Comparison of ENCODE assay signal across 19 cellular contexts in genomic region chr5:157286761-157287211, GRCh38. TPM values are rescaled to one million over a fixed set of nuclear protein-coding genes. Genes with fewer than 3 reads are reported as not detected.
DNase-seq lines count a peak whose midpoint lies in the region; ATAC-seq and TF ChIP-seq lines count a peak whose summit lies in the region.
"Had no signal": no experiment of that assay in that cellular context is flagged by ENCODE, and none has a peak within 500 bp of the region (broad histone marks: within the 10 kb centered on the region; RNA-seq: fewer than 3 reads in every experiment).

No MANE protein-coding gene starts in this region.

- no peak for DNase-seq in activated T-cell treated with anti-CD3 and anti-CD28 coated beads, Interleukin-2, amount 50 U/mL, for 24 hours
- DNase-seq in activated T-cell treated with anti-CD3 and anti-CD28 coated beads for 4 hours (no peak), left cardiac atrium (peak; percentile 51), renal cortical epithelial cell (ENCODE audit: low read depth) (peak; percentile 41), prostate gland (ENCODE audit: low spot score) (no peak), sigmoid colon (no peak)
- DNase-seq in activated naive CD8-positive, alpha-beta T cell treated with anti-CD3 and anti-CD28 coated beads, Interleukin-2, amount 10 ng/mL, durations not matched to agents 7 days and 5 days = no peak
- DNase-seq: Kasumi-1; left lung; mucosa of descending colon; NCI-H187 treated with DMSO at 0.1 percent for 48 hours; NCI-H2227 treated with DMSO at 0.1 percent for 48 hours; NCI-H774; psoas muscle; stimulated activated CD4-positive, alpha-beta T cell treated with anti-CD3 and anti-CD28 coated beads, Interleukin-4, amount 100 ng/mL, for 24 hours had no signal

- peak overlapping the region; percentile 66 for H3K27ac Mint-ChIP-seq in activated T-cell treated with anti-CD3 and anti-CD28 coated beads, Interleukin-2, amount 50 U/mL, for 24 hours
- peak overlapping the region; percentile 21 for H3K27ac Mint-ChIP-seq in activated naive CD8-positive, alpha-beta T cell treated with anti-CD3 and anti-CD28 coated beads, Interleukin-2, amount 10 ng/mL, durations not matched to agents 7 days and 5 days
- H3K27ac Mint-ChIP-seq: activated T-helper 1 cell treated with anti-CD3 and anti-CD28 coated beads, Interleukin-12 subunit alpha, Interleukin-12 subunit beta, Interleukin-2, Interleukin-4 antibody, amounts not matched to agents 30 ng/mL and 10 ng/mL and 1 ng/mL, durations not matched to agents 14 hours and 24 hours and 36 hours had no signal

- H3K36me3 ChIP-seq in prostate gland = no peaks in the 10 kb centered on the region
- H3K36me3 ChIP-seq in sigmoid colon = no peaks in the 10 kb centered on the region

- peaks cover 86% of the 10 kb centered on the region for H3K4me1 Mint-ChIP-seq in activated T-cell treated with anti-CD3 and anti-CD28 coated beads, Interleukin-2, amount 50 U/mL, for 24 hours (ENCODE audit: low read depth)
- peaks cover 70% of the 10 kb centered on the region for H3K4me1 Mint-ChIP-seq in activated naive CD8-positive, alpha-beta T cell treated with anti-CD3 and anti-CD28 coated beads, Interleukin-2, amount 10 ng/mL, durations not matched to agents 7 days and 5 days

- WGBS in prostate gland = 56% methylated on average over 7 of the region's 7 CpGs
- WGBS in sigmoid colon, 2 donors = 89 to 91% methylated on average over 7 of the region's 7 CpGs

- H3K27me3 Mint-ChIP-seq in activated T-cell treated with anti-CD3 and anti-CD28 coated beads, Interleukin-2, amount 50 U/mL, for 24 hours = no peaks in the 10 kb centered on the region
- H3K27me3 Mint-ChIP-seq in activated naive CD8-positive, alpha-beta T cell treated with anti-CD3 and anti-CD28 coated beads, Interleukin-2, amount 10 ng/mL, durations not matched to agents 7 days and 5 days = no peaks in the 10 kb centered on the region

- H3K9me3 Mint-ChIP-seq in activated T-cell treated with anti-CD3 and anti-CD28 coated beads, Interleukin-2, amount 50 U/mL, for 24 hours = peaks cover 3% of the 10 kb centered on the region
- no peaks in the 10 kb centered on the region for H3K9me3 Mint-ChIP-seq in activated naive CD8-positive, alpha-beta T cell treated with anti-CD3 and anti-CD28 coated beads, Interleukin-2, amount 10 ng/mL, durations not matched to agents 7 days and 5 days

- H3K27ac ChIP-seq in prostate gland = no peak overlapping the region
- H3K27ac ChIP-seq in sigmoid colon = no peak overlapping the region
- H3K27ac ChIP-seq: A549, left lung, psoas muscle, upper lobe of left lung had no signal

- ATAC-seq in activated naive CD8-positive, alpha-beta T cell treated with anti-CD3 and anti-CD28 coated beads, Interleukin-2, amount 10 ng/mL, durations not matched to agents 7 days and 5 days (ENCODE audit: low read depth) = no peak
- ATAC-seq in left cardiac atrium = peak; percentile 66 to 74
- no peak for ATAC-seq in HG02588 (IDR thresholded peaks at IDR 0.05; ENCODE audit: unreplicated experiment)
- ATAC-seq: A549, left lung, mucosa of descending colon had no signal

- H3K9me3 ChIP-seq in prostate gland (no peaks in the 10 kb centered on the region), sigmoid colon (peaks cover 0 to 2% (median 0%) of the 10 kb centered on the region in 4 donors)
- H3K9me3 ChIP-seq: A549, left lung, mucosa of descending colon, psoas muscle, upper lobe of left lung had no signal

- H3K4me3 ChIP-seq in prostate gland = no peak overlapping the region
- no peak overlapping the region for H3K4me3 ChIP-seq in sigmoid colon
- H3K4me3 ChIP-seq: A549, left lung, mucosa of descending colon, psoas muscle, upper lobe of left lung had no signal

- no peaks in the 10 kb centered on the region for H3K4me1 ChIP-seq in prostate gland (replicated peaks)
- H3K4me1 ChIP-seq in sigmoid colon = no peaks in the 10 kb centered on the region

- TF ChIP-seq EP300 in sigmoid colon (IDR thresholded peaks at IDR 0.05) = no peak

- TF ChIP-seq CTCF in prostate gland (IDR thresholded peaks at IDR 0.05) (no peak), sigmoid colon (IDR thresholded peaks at IDR 0.05) (no peak)

- TF ChIP-seq POLR2A in prostate gland (IDR thresholded peaks at IDR 0.05) (no peak), sigmoid colon (IDR thresholded peaks at IDR 0.05) (no peak)

- H3K4me3 Mint-ChIP-seq in activated T-cell treated with anti-CD3 and anti-CD28 coated beads, Interleukin-2, amount 50 U/mL, for 24 hours = no peak overlapping the region
- no peak overlapping the region for H3K4me3 Mint-ChIP-seq in activated naive CD8-positive, alpha-beta T cell treated with anti-CD3 and anti-CD28 coated beads, Interleukin-2, amount 10 ng/mL, durations not matched to agents 7 days and 5 days
- H3K4me3 Mint-ChIP-seq: activated T-helper 1 cell treated with anti-CD3 and anti-CD28 coated beads, Interleukin-12 subunit alpha, Interleukin-12 subunit beta, Interleukin-2, Interleukin-4 antibody, amounts not matched to agents 30 ng/mL and 10 ng/mL and 1 ng/mL, durations not matched to agents 14 hours and 24 hours and 36 hours had no signal

- H3K27me3 ChIP-seq in prostate gland (replicated peaks; ENCODE audit: insufficient read depth) = no peaks in the 10 kb centered on the region
- no peaks in the 10 kb centered on the region for H3K27me3 ChIP-seq in sigmoid colon
- H3K27me3 ChIP-seq: left lung, upper lobe of left lung had no signal

- peaks cover 85% of the 10 kb centered on the region for H3K36me3 Mint-ChIP-seq in activated T-cell treated with anti-CD3 and anti-CD28 coated beads, Interleukin-2, amount 50 U/mL, for 24 hours (ENCODE audit: low read depth)
- H3K36me3 Mint-ChIP-seq in activated naive CD8-positive, alpha-beta T cell treated with anti-CD3 and anti-CD28 coated beads, Interleukin-2, amount 10 ng/mL, durations not matched to agents 7 days and 5 days = peaks cover 46% of the 10 kb centered on the region

- POLR2A ChIA-PET in activated naive CD8-positive, alpha-beta T cell treated with anti-CD3 and anti-CD28 coated beads, Interleukin-2, amount 10 ng/mL, durations not matched to agents 7 days and 5 days (lab: Charles Lee) = interaction anchor here (1.3 to 5.6 kb wide), 2 partner anchors 14 to 144 kb away, joined by 3 to 51 read pairs; partner anchors contain the start of gene MED7

- intact Hi-C loops in left cardiac atrium (cut with DNase I) (no loop called here), prostate gland (cut with DNase I) (no loop called here), sigmoid colon (cut with DNase I) (no loop called here)

RNA-seq across cellular contexts. Expression of gene CYFIP2, which starts 20.9 kb away (rescaled TPM):
- 100 to 1,000 TPM; 458 to 480 TPM for total RNA-seq in activated naive CD8-positive, alpha-beta T cell treated with anti-CD3 and anti-CD28 coated beads, Interleukin-2, amount 10 ng/mL, durations not matched to agents 7 days and 5 days
- total RNA-seq in left cardiac atrium = 10 to 100 TPM; 18.1 to 27.6 TPM
- total RNA-seq in renal cortical epithelial cell = 38.7 and 57.9 TPM in 2 replicates
- total RNA-seq in prostate gland = 10 to 100 TPM; 17.8 to 25.2 TPM
- 10 to 100 TPM; 13.8 to 37.8 (median 29.3) TPM for total RNA-seq in sigmoid colon
- 10 to 100 TPM in 1 of 3 donors, 1 to 10 TPM in 2; 4.8 to 38.1 (median 8.1) TPM for polyA plus RNA-seq in sigmoid colon

Comparison
In these comparisons a context has a peak if more than half of its experiments do, and no peak if none do; other contexts are left out.
1. DNase-seq: peak in left cardiac atrium (single experiment) and renal cortical epithelial cell (single experiment); none in activated T-cell treated with anti-CD3 and anti-CD28 coated beads, Interleukin-2, amount 50 U/mL, for 24 hours (single experiment), activated T-cell treated with anti-CD3 and anti-CD28 coated beads for 4 hours (single experiment), activated naive CD8-positive, alpha-beta T cell treated with anti-CD3 and anti-CD28 coated beads, Interleukin-2, amount 10 ng/mL, durations not matched to agents 7 days and 5 days (single experiment), prostate gland (single experiment) and sigmoid colon (single experiment).
2. ATAC-seq: peak in left cardiac atrium (2 of 2); none in activated naive CD8-positive, alpha-beta T cell treated with anti-CD3 and anti-CD28 coated beads, Interleukin-2, amount 10 ng/mL, durations not matched to agents 7 days and 5 days (single experiment) and HG02588 (single experiment).